12 cellular contexts compared by ENCODE assay signal in genomic region chr2:715847-716573, GRCh38. TPM values are rescaled to one million over a fixed set of nuclear protein-coding genes. Genes with fewer than 3 reads are reported as not detected.
DNase-seq lines count a peak whose midpoint lies in the region; ATAC-seq, FAIRE-seq and TF ChIP-seq lines count a peak whose summit lies in the region.
"Had no signal": no experiment of that assay in that cellular context is flagged by ENCODE, and none has a peak within 500 bp of the region (broad histone marks: within the 10 kb centered on the region; RNA-seq: fewer than 3 reads in every experiment).

No MANE protein-coding gene starts in this region.

- no peak overlapping the region for H3K18ac ChIP-seq in mesendoderm (ENCODE audit: low read length)

- H3K36me3 Mint-ChIP-seq in HFFc6 (ENCODE audit: low read depth), result no peaks in the 10 kb centered on the region
- H3K36me3 Mint-ChIP-seq in natural killer cell, result no peaks in the 10 kb centered on the region
- H3K36me3 Mint-ChIP-seq: IgD-negative memory B cell had no signal

- H3K4me3 ChIP-seq in GM12878 (no peak overlapping the region), mesendoderm (ENCODE audit: low read length) (no peak overlapping the region), psoas muscle (no peak overlapping the region)
- H3K4me3 ChIP-seq: SJSA1 had no signal

- FAIRE-seq in GM12878 (lab: Jason Lieb, UNC), result no peak

- no peak overlapping the region for H2AK5ac ChIP-seq in mesendoderm (ENCODE audit: low read length)

- H2BK15ac ChIP-seq in mesendoderm (replicated peaks; ENCODE audit: low read depth), result no peak overlapping the region

- H3K27ac Mint-ChIP-seq in HFFc6, result no peak overlapping the region
- no peak overlapping the region for H3K27ac Mint-ChIP-seq in natural killer cell
- H3K27ac Mint-ChIP-seq: IgD-negative memory B cell had no signal

- TF ChIP-seq POLR2A in GM12878 (IDR thresholded peaks at IDR 0.05; ENCODE audit: low read depth, low read length), result no peak

- BruUV-seq in GM12878 (replicated peaks; lab: Mats Ljungman, UMichigan), result no TSS peak

- TF ChIP-seq EP300 in GM12878 (IDR thresholded peaks at IDR 0.05; ENCODE audit: borderline replicate concordance in 1 of 2, control insufficient read depth in 1 of 2, low read depth in 2 of 2, low read length in 2 of 2), result no peak

- H3K4me3 Mint-ChIP-seq in HFFc6 (no peak overlapping the region), natural killer cell (no peak overlapping the region)

- no peaks in the 10 kb centered on the region for H3K79me2 ChIP-seq in GM12878 (ENCODE audit: control insufficient read depth, insufficient read depth, low read length)
- H3K79me2 ChIP-seq in mesendoderm (ENCODE audit: control insufficient read depth, insufficient read depth, low read length), result no peaks in the 10 kb centered on the region

- H3K27me3 Mint-ChIP-seq in HFFc6 (ENCODE audit: insufficient read depth) (peaks cover 2% of the 10 kb centered on the region), natural killer cell (ENCODE audit: low read depth in 2 of 2) (peaks cover 46 to 49% of the 10 kb centered on the region in 2 donors)

- CTCF ChIA-PET in GM12878 (lab: Yijun Ruan, JAX), result interaction anchor here (0.6 to 3.1 kb wide), 9 partner anchors 10 to 1053 kb away, joined by 3 to 32 read pairs (median 4); no protein-coding TSS in a partner anchor

- SMC1A ChIA-PET in GM12878 (lab: Charles Lee; ENCODE audit: uncharacterized antibody, unreplicated experiment), result interaction anchor here (0.8 to 2.9 kb wide), 6 partner anchors 10 to 132 kb away, joined by 3 to 26 read pairs (median 5); no protein-coding TSS in a partner anchor

- no peak overlapping the region for H2BK120ac ChIP-seq in mesendoderm (ENCODE audit: low read depth, low read length)

- intact Hi-C loops in GM12878 (cut with micrococcal nuclease; ENCODE audit: unreplicated experiment), result loop anchor here (10.0 kb wide), 1 partner anchor 429 kb away; no protein-coding TSS in a partner anchor
- intact Hi-C loops in natural killer cell (cut with micrococcal nuclease), result loop anchor here (5.0 kb wide), 1 partner anchor 831 kb away; no protein-coding TSS in a partner anchor
- intact Hi-C loops in psoas muscle (cut with DNase I), result loop anchor here (10.0 kb wide), 1 partner anchor 829 kb away; no protein-coding TSS in a partner anchor

- H4K20me1 ChIP-seq in GM12878 (ENCODE audit: control insufficient read depth, insufficient read depth), result no peaks in the 10 kb centered on the region

- no peak overlapping the region for H3K23ac ChIP-seq in mesendoderm (ENCODE audit: low read length)

- H3K9ac ChIP-seq in GM12878 (ENCODE audit: control insufficient read depth, insufficient read depth, low read length), result no peak overlapping the region
- no peak overlapping the region for H3K9ac ChIP-seq in mesendoderm (ENCODE audit: low read length)

- no peak overlapping the region for H4K8ac ChIP-seq in mesendoderm (ENCODE audit: low read depth, low read length)

- POLR2A ChIA-PET in GM12878 (lab: Charles Lee), result no interaction called here

- no peak overlapping the region for H2AFZ ChIP-seq in GM12878 (ENCODE audit: control insufficient read depth, low read depth, low read length)

- RAD21 ChIA-PET in GM12878 (lab: Charles Lee; ENCODE audit: unreplicated experiment), result interaction anchor here (1.0 to 3.1 kb wide), 4 partner anchors 10 to 834 kb away, joined by 3 to 20 read pairs (median 6); no protein-coding TSS in a partner anchor

- H3K9me3 ChIP-seq in GM12878 (replicated peaks; ENCODE audit: control insufficient read depth, insufficient read depth, low read length) (no peaks in the 10 kb centered on the region), psoas muscle (no peaks in the 10 kb centered on the region)
- H3K9me3 ChIP-seq: SJSA1 had no signal

- ATAC-seq in GM12878 (no peak), HG03457 (IDR thresholded peaks at IDR 0.05; ENCODE audit: unreplicated experiment) (no peak), natural killer cell (no peak), psoas muscle (no peak)

- peak; percentile 73 for TF ChIP-seq CTCF in HFFc6 (IDR thresholded peaks at IDR 0.05)
- peak in 2 of 3 experiments; percentile 23 to 31; a peak in 2 of 6 replicates for TF ChIP-seq CTCF in GM12878 (IDR thresholded peaks at IDR 0.05 in 2 of 3, conservative IDR thresholded peaks at IDR 0.05 in 1 of 3; ENCODE audit: control insufficient read depth in 2 of 3, extremely low read depth in 1 of 3, insufficient read depth in 1 of 3, low read depth in 3 of 3, low read length in 3 of 3)
- TF ChIP-seq CTCF in natural killer cell (IDR thresholded peaks at IDR 0.05), result no peak
- TF ChIP-seq CTCF in psoas muscle (IDR thresholded peaks at IDR 0.05), result no peak

- H3K79me1 ChIP-seq in mesendoderm (ENCODE audit: low read length), result no peaks in the 10 kb centered on the region

- no peak overlapping the region for H2BK5ac ChIP-seq in mesendoderm (ENCODE audit: low read length)

- in situ Hi-C loops in GM12878 (cut with MboI), result loop anchor here (5.0 kb wide), 1 partner anchor 836 kb away; no protein-coding TSS in a partner anchor

- H3K27me3 ChIP-seq in GM12878 (replicated peaks in 1 of 2; ENCODE audit: control insufficient read depth in 2 of 2, insufficient read depth in 2 of 2, low read length in 1 of 2) (0 out of 4 replicates have a peak, but pooled peaks cover 0 to 3% of the 10 kb centered on the region in 2 experiments), mesendoderm (ENCODE audit: insufficient read depth, low read length, poor library complexity) (no peaks in the 10 kb centered on the region), psoas muscle (ENCODE audit: insufficient read depth in 3 of 3, low read length in 2 of 3) (peaks cover 0 to 47% (median 0%) of the 10 kb centered on the region in 3 donors)
- H3K27me3 ChIP-seq: SJSA1 had no signal

- H3K4me1 ChIP-seq in GM12878 (ENCODE audit: control insufficient read depth, insufficient read depth, low read length) (peaks cover 11% of the 10 kb centered on the region), mesendoderm (ENCODE audit: control insufficient read depth, low read depth, low read length) (no peaks in the 10 kb centered on the region), psoas muscle (no peaks in the 10 kb centered on the region)
- H3K4me1 ChIP-seq: SJSA1 had no signal

- no peak overlapping the region for H3K56ac ChIP-seq in mesendoderm (ENCODE audit: low read length)

- H3K27ac ChIP-seq in GM12878 (ENCODE audit: control insufficient read depth, insufficient read depth) (no peak overlapping the region), mesendoderm (ENCODE audit: low read depth, low read length) (no peak overlapping the region), psoas muscle (no peak overlapping the region)
- H3K27ac ChIP-seq: SJSA1 had no signal

- DNase-seq in COR-L47 (lab: John Stamatoyannopoulos, UW), result peak; percentile 21
- DNase-seq in HFFc6, result peak; percentile 14
- no peak for DNase-seq in GM12878 (ENCODE audit: low read depth, low spot score)
- DNase-seq in mesendoderm, result peak; percentile 46
- no peak for DNase-seq in COLO668 (lab: John Stamatoyannopoulos, UW; ENCODE audit: unreplicated experiment)
- no peak for DNase-seq in natural killer cell
- no peak for DNase-seq in psoas muscle
- DNase-seq: activated CD8-positive, alpha-beta memory T cell treated with anti-CD3 and anti-CD28 coated beads, Interleukin-2, amount 50 U/mL, for 4 hours; effector CD8-positive, alpha-beta T cell had no signal

- peak; percentile 30; the same call in 1 of the 2 replicates for TF ChIP-seq RAD21 in GM12878 (IDR thresholded peaks at IDR 0.05; ENCODE audit: insufficient read depth, low read depth, low read length)

- H3K4me1 Mint-ChIP-seq in HFFc6 (ENCODE audit: low read depth) (peaks cover under 1% of the 10 kb centered on the region; the same call in 1 of the 2 replicates), natural killer cell (peaks cover 5% of the 10 kb centered on the region in 2 donors)

- no peak overlapping the region for H3K4ac ChIP-seq in mesendoderm (ENCODE audit: low read depth, low read length)

- H3K9me3 Mint-ChIP-seq in HFFc6 (no peaks in the 10 kb centered on the region), natural killer cell (no peaks in the 10 kb centered on the region)
- H3K9me3 Mint-ChIP-seq: IgD-negative memory B cell had no signal

- H3K36me3 ChIP-seq in GM12878 (ENCODE audit: control insufficient read depth in 2 of 2, insufficient read depth in 2 of 2, low read length in 1 of 2) (no peaks in the 10 kb centered on the region), mesendoderm (ENCODE audit: control insufficient read depth, insufficient read depth, low read length) (no peaks in the 10 kb centered on the region), psoas muscle (ENCODE audit: insufficient read depth in 1 of 2, low read depth in 1 of 2) (no peaks in the 10 kb centered on the region)
- H3K36me3 ChIP-seq: SJSA1 had no signal

- 56% methylated on average over 18 of the region's 18 CpGs for WGBS in GM12878 (ENCODE audit: insufficient coverage, insufficient replicate concordance, low lambda C conversion rate, missing lambda C conversion rate)
- no CpG with 5 or more reads among the region's 18 CpGs for WGBS in mesendoderm (ENCODE audit: extremely low coverage, insufficient coverage, low lambda C conversion rate)
- WGBS in psoas muscle, 3 donors, result 51 to 63% (median 60%) methylated on average over 18 of the region's 18 CpGs

- no peak overlapping the region for H3K4me2 ChIP-seq in GM12878 (ENCODE audit: control insufficient read depth, insufficient read depth)
- H3K4me2 ChIP-seq in mesendoderm (ENCODE audit: low read length), result no peak overlapping the region

- no peak overlapping the region for H4K5ac ChIP-seq in mesendoderm (ENCODE audit: low read length)

RNA-seq across cellular contexts. Expression of gene TMEM18, which starts 38.8 kb away (rescaled TPM):
- 10 to 100 TPM; 24.6 to 28.5 (median 26.5) TPM for total RNA-seq in HFFc6 (2021; fragmentation: NEBNext Ultra II Directional; extraction: Animal tissue kit (Norgen Biotek cat#: 25700))
- total RNA-seq in GM12878 (2013; cell fraction: nucleolus; rRNA removed), result 30.6 and 33.9 TPM in 2 replicates
- total RNA-seq in GM12878 (2014; rRNA removed), result 11.2 and 12.7 TPM in 2 replicates
- 17.6 and 21.8 TPM in 2 replicates for total RNA-seq in GM12878 (2014; rRNA removed; fragmentation: Illumina TruSeq; extraction: Trizol)
- total RNA-seq in GM12878 (2021), result 22.3 and 23.7 TPM in 2 replicates
- 17.2 TPM for polyA plus RNA-seq in GM12878 (2011; ENCODE audit: low read depth)
- polyA plus RNA-seq in GM12878 (2011; rRNA removed), result 33.8 and 44.1 TPM in 2 replicates
- 20.6 and 21.7 TPM in 2 replicates for polyA plus RNA-seq in GM12878 (2011; cell fraction: cytosol; rRNA removed)
- 43.3 and 44.0 TPM in 2 replicates for polyA plus RNA-seq in GM12878 (2011; cell fraction: nucleus; rRNA removed)
- polyA plus RNA-seq in GM12878 (2012), result 22.5 and 24.7 TPM in 2 replicates
- polyA plus RNA-seq in GM12878 (2014; fragmentation: Illumina TruSeq; extraction: Trizol), result 20.1 and 25.2 TPM in 2 replicates
- polyA plus RNA-seq in GM12878 (2014; fragmentation: Nextera tagmentation; extraction: Ambion mirVana), result 10 to 100 TPM; 52.0 to 56.3 TPM
- polyA plus RNA-seq in GM12878 (2014; rRNA removed), result 14.5 and 14.9 TPM in 2 replicates
- polyA plus RNA-seq in GM12878 (2016; fragmentation: Nextera tagmentation; extraction: Ambion mirVana), result 10 to 100 TPM; 26.8 to 27.0 TPM
- 15.7 and 21.1 TPM in 2 replicates for polyA minus RNA-seq in GM12878 (2011; rRNA and poly(A)+ RNA removed)
- 4.6 and 5.1 TPM in 2 replicates for polyA minus RNA-seq in GM12878 (2011; cell fraction: cytosol; rRNA and poly(A)+ RNA removed)
- polyA minus RNA-seq in GM12878 (2011; cell fraction: nucleus; rRNA and poly(A)+ RNA removed), result 14.6 and 25.4 TPM in 2 replicates
- polyA plus RNA-seq in mesendoderm (2013, experiment 1 of 2), result 29.1 TPM
- 29.8 TPM for polyA plus RNA-seq in mesendoderm (2013, experiment 2 of 2)
- total RNA-seq in natural killer cell, result 10 to 100 TPM; 22.0 to 30.8 (median 22.1) TPM
- 10 to 100 TPM; 13.3 to 22.6 (median 16.0) TPM for total RNA-seq in psoas muscle
- polyA plus RNA-seq in psoas muscle, result 10 to 100 TPM in 2 of 3 donors, 1 to 10 TPM in 1; 8.2 to 27.9 (median 18.1) TPM

Comparison
In these comparisons a context has a peak if more than half of its experiments do, and no peak if none do; other contexts are left out.
1. DNase-seq: peak in COR-L47 (single experiment), HFFc6 (single experiment) and mesendoderm (single experiment); none in GM12878 (single experiment), COLO668 (single experiment), natural killer cell (single experiment) and psoas muscle (0 of 2).
2. CTCF ChIP-seq: peak in HFFc6 (single experiment) and GM12878 (2 of 3); none in natural killer cell (single experiment) and psoas muscle (single experiment).